ENCODE assay signal across 11 cellular contexts in the genomic region with DNA sequence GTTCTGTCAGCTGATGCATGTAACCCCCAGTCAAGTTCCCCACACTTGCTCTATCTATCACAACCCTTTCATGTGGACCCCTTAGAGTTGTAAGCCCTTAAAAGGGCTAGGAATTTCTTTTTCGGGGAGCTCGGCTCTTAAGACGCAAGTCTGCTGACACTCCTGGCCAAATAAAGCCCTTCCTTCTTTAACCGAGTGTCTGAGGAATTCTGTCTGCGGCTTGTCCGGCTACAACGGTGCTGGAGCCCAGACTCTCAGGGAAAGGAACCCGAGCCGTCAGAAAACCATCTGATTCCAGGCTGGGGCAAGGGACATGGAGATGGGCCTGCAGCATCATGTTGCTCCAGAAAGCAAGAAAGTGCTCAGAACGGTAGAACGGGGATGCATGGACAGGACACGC. TPM values are rescaled to one million over a fixed set of nuclear protein-coding genes. Genes with fewer than 3 reads are reported as not detected.
DNase-seq lines count a peak whose midpoint lies in the region; ATAC-seq and TF ChIP-seq lines count a peak whose summit lies in the region.
"Had no signal": no experiment of that assay in that cellular context is flagged by ENCODE, and none has a peak within 500 bp of the region (broad histone marks: within the 10 kb centered on the region; RNA-seq: fewer than 3 reads in every experiment).

No MANE protein-coding gene starts in this region.

- peak; percentile 50 for ATAC-seq in IMR-90 (ENCODE audit: low read depth)

- H3K4me1 Mint-ChIP-seq in CD14-positive monocyte = peaks cover 89% of the 10 kb centered on the region

- H2BK120ac ChIP-seq in IMR-90 (ENCODE audit: low read depth, low read length) = no peak overlapping the region

- peaks cover 6% of the 10 kb centered on the region; the same call in 1 of the 2 replicates for H3K4me1 ChIP-seq in IMR-90 (ENCODE audit: control insufficient read depth, insufficient read depth, low read length)
- peaks cover 20% of the 10 kb centered on the region for H3K4me1 ChIP-seq in rectal smooth muscle tissue (ENCODE audit: control insufficient read depth, insufficient read depth, low read length)

- H3K9me3 Mint-ChIP-seq in CD14-positive monocyte = no peaks in the 10 kb centered on the region

- no peak overlapping the region for H4K8ac ChIP-seq in IMR-90 (ENCODE audit: low read depth in 2 of 2, low read length in 2 of 2)

- H2AK9ac ChIP-seq in IMR-90 (replicated peaks; ENCODE audit: low read depth, low read length, poor library complexity) = no peak overlapping the region

- no peak overlapping the region for H4K91ac ChIP-seq in IMR-90 (ENCODE audit: insufficient read depth, low read depth, low read length)

- no peak overlapping the region for H2AK5ac ChIP-seq in IMR-90 (ENCODE audit: low read depth, low read length)

- TF ChIP-seq CTCF in CD14-positive monocyte (IDR thresholded peaks at IDR 0.05) = no peak
- no peak for TF ChIP-seq CTCF in IMR-90 (conservative IDR thresholded peaks at IDR 0.05; ENCODE audit: low read depth, low read length)
- no peak for TF ChIP-seq CTCF in coronary artery (IDR thresholded peaks at IDR 0.05)

- no peak overlapping the region for H3K14ac ChIP-seq in IMR-90 (replicated peaks; ENCODE audit: low read depth, low read length)

- no peak overlapping the region for H2BK15ac ChIP-seq in IMR-90 (ENCODE audit: low read depth, low read length)

- H3K27ac ChIP-seq in IMR-90 (ENCODE audit: insufficient read depth, low read length) (no peak overlapping the region), coronary artery (peak overlapping the region in 1 of 2 donors; percentile 28), rectal smooth muscle tissue (ENCODE audit: low read depth, low read length) (peak overlapping the region; percentile 63)

- DNase-seq in CD14-positive monocyte (ENCODE audit: low spot score) (no peak), IMR-90 (no peak), coronary artery (ENCODE audit: low spot score) (no peak), AG20443 (ENCODE audit: low spot score) (no peak), NCI-H1092 treated with DMSO at 0.1 percent for 48 hours (lab: John Stamatoyannopoulos, UW) (no peak), NCI-H1436 treated with DMSO at 0.1 percent for 48 hours (lab: John Stamatoyannopoulos, UW) (no peak)
- DNase-seq: activated CD4-positive, CD25-positive, alpha-beta regulatory T cell; activated T-cell treated with anti-CD3 and anti-CD28 coated beads, Interleukin-2, amount 50 U/mL, for 1 hour; dorsolateral prefrontal cortex; NCI-H1694 treated with DMSO at 0.1 percent for 48 hours had no signal

- no peaks in the 10 kb centered on the region for H3K36me3 ChIP-seq in IMR-90 (ENCODE audit: control insufficient read depth, insufficient read depth, low read length)
- H3K36me3 ChIP-seq in rectal smooth muscle tissue (ENCODE audit: control insufficient read depth, insufficient read depth, low read length) = no peaks in the 10 kb centered on the region

- H4K20me1 ChIP-seq in IMR-90 (ENCODE audit: insufficient read depth, low read length) = no peaks in the 10 kb centered on the region

- intact Hi-C loops in CD14-positive monocyte (cut with micrococcal nuclease) (loop anchor here in 1 of 2 donors (5.0 kb wide), 1 partner anchor 36 kb away; a partner anchor contains a TSS), IMR-90 (cut with micrococcal nuclease) (no loop called here)

- peak overlapping the region in 1 of 2 donors; percentile 53 for H3K4me3 Mint-ChIP-seq in CD14-positive monocyte

- no peaks in the 10 kb centered on the region for H3K9me3 ChIP-seq in IMR-90 (ENCODE audit: control insufficient read depth, insufficient read depth, low read length)

- no peak overlapping the region for H3K23ac ChIP-seq in IMR-90 (ENCODE audit: low read depth, low read length)

- no peak overlapping the region for H3K18ac ChIP-seq in IMR-90 (ENCODE audit: low read depth, low read length)

- H2AFZ ChIP-seq in IMR-90 (replicated peaks; ENCODE audit: low read length, poor library complexity) = no peak overlapping the region

- peaks cover 83% of the 10 kb centered on the region for H3K27me3 ChIP-seq in IMR-90 (ENCODE audit: control insufficient read depth, insufficient read depth, low read length)
- H3K27me3 ChIP-seq in rectal smooth muscle tissue (ENCODE audit: control insufficient read depth, insufficient read depth, low read length) = no peaks in the 10 kb centered on the region

- peaks cover 47 to 73% of the 10 kb centered on the region in 2 donors for H3K36me3 Mint-ChIP-seq in CD14-positive monocyte

- H3K9ac ChIP-seq in IMR-90 (ENCODE audit: low read depth, low read length) (no peak overlapping the region), rectal smooth muscle tissue (ENCODE audit: low read length) (no peak overlapping the region)

- CTCF ChIA-PET in IMR-90 (lab: Yijun Ruan, JAX) = no interaction called here

- no peak for TF ChIP-seq POLR2A in IMR-90 (IDR thresholded peaks at IDR 0.05; ENCODE audit: low read depth, low read length)

- H2BK5ac ChIP-seq in IMR-90 (ENCODE audit: low read depth, low read length, poor library complexity, severe bottlenecking) = no peak overlapping the region

- in situ Hi-C loops in IMR-90 (cut with MboI; ENCODE audit: low sequenced_read_pairs) = no loop called here

- POLR2A ChIA-PET in IMR-90 (lab: Charles Lee; ENCODE audit: unreplicated experiment) = no interaction called here

- no TSS peak for BruUV-seq in IMR-90 (replicated peaks; lab: Mats Ljungman, UMichigan)

- H3K79me1 ChIP-seq in IMR-90 (ENCODE audit: low read depth in 1 of 2, low read length in 2 of 2) = no peaks in the 10 kb centered on the region

- H3K4me3 ChIP-seq in IMR-90 (ENCODE audit: insufficient read depth, low read depth, low read length) (no peak overlapping the region), coronary artery (peak overlapping the region; percentile 50), rectal smooth muscle tissue (ENCODE audit: low read length) (peak overlapping the region; percentile 45)
- H3K4me3 ChIP-seq: dorsolateral prefrontal cortex had no signal

- H3K4me2 ChIP-seq in IMR-90 (ENCODE audit: low read depth, low read length) = no peak overlapping the region; the same call in 1 of the 2 replicates

- H3K56ac ChIP-seq in IMR-90 (ENCODE audit: extremely low read depth, insufficient read depth, low read length) = no peak overlapping the region

- dilution Hi-C loops in IMR-90 (cut with HindIII; ENCODE audit: low sequenced_read_pairs, unreplicated experiment) = no loop called here

- no peak overlapping the region for H4K5ac ChIP-seq in IMR-90 (ENCODE audit: low read depth, low read length)

- no peak overlapping the region for H3K4ac ChIP-seq in IMR-90 (ENCODE audit: low read depth, low read length)

- H3K9me1 ChIP-seq in IMR-90 (ENCODE audit: insufficient read depth, low read length) = peaks cover 6% of the 10 kb centered on the region; the same call in 1 of the 2 replicates

- H2BK20ac ChIP-seq in IMR-90 (ENCODE audit: low read depth, low read length) = no peak overlapping the region

- no peak for TF ChIP-seq RAD21 in IMR-90 (IDR thresholded peaks at IDR 0.05; ENCODE audit: low read length)

- H3K27ac Mint-ChIP-seq in CD14-positive monocyte = peak overlapping the region; percentile 73 to 95 (median 92)

- WGBS in IMR-90 (ENCODE audit: extremely low coverage in 2 of 2, insufficient read length in 1 of 2), 2 experiments = 35% methylated on average over 7 of the region's 12 CpGs; no CpG with 5 or more reads in 1 of the 2 experiments

- peaks cover 0 to 3% (median 2%) of the 10 kb centered on the region in 3 donors for H3K27me3 Mint-ChIP-seq in CD14-positive monocyte (ENCODE audit: low read depth in 3 of 3)

TF ChIP-seq in IMR-90, 13 proteins besides CTCF, POLR2A, EP300 and RAD21 (continues in another document):
- no peak for TF ChIP-seq SMC3 (IDR thresholded peaks at IDR 0.05; ENCODE audit: low read depth, low read length)
- TF ChIP-seq, protein P1, sequence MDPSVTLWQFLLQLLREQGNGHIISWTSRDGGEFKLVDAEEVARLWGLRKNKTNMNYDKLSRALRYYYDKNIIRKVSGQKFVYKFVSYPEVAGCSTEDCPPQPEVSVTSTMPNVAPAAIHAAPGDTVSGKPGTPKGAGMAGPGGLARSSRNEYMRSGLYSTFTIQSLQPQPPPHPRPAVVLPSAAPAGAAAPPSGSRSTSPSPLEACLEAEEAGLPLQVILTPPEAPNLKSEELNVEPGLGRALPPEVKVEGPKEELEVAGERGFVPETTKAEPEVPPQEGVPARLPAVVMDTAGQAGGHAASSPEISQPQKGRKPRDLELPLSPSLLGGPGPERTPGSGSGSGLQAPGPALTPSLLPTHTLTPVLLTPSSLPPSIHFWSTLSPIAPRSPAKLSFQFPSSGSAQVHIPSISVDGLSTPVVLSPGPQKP (IDR thresholded peaks at IDR 0.05; ENCODE audit: borderline replicate concordance, low read depth, low read length) = no peak
- TF ChIP-seq, protein P2, sequence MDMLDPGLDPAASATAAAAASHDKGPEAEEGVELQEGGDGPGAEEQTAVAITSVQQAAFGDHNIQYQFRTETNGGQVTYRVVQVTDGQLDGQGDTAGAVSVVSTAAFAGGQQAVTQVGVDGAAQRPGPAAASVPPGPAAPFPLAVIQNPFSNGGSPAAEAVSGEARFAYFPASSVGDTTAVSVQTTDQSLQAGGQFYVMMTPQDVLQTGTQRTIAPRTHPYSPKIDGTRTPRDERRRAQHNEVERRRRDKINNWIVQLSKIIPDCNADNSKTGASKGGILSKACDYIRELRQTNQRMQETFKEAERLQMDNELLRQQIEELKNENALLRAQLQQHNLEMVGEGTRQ (IDR thresholded peaks at IDR 0.05; ENCODE audit: low read depth, low read length) = no peak
- no peak for TF ChIP-seq BHLHE40 (IDR thresholded peaks at IDR 0.05; ENCODE audit: low read depth, low read length)
- no peak for TF ChIP-seq FOS (IDR thresholded peaks at IDR 0.05; ENCODE audit: low read depth, low read length)
- TF ChIP-seq MXI1 (IDR thresholded peaks at IDR 0.05; ENCODE audit: borderline replicate concordance, low read depth, low read length) = no peak
- no peak for TF ChIP-seq NFE2L2 (IDR thresholded peaks at IDR 0.05; ENCODE audit: low read depth, low read length)

RNA-seq across cellular contexts. Expression of a gene that starts 12.2 kb away (rescaled TPM):
- polyA plus RNA-seq in CD14-positive monocyte (1,000 to 10,000 TPM; 1,470 to 1,628 TPM), IMR-90 (2012; rRNA removed) (0.14 TPM in 1 of 2 replicates, not detected in the other)
- not detected in 2 replicates for total RNA-seq in IMR-90 (2012; rRNA removed)
- 0.06 and 0.15 TPM in 2 replicates for polyA plus RNA-seq in IMR-90 (2012; cell fraction: cytosol; rRNA removed)
- polyA plus RNA-seq in IMR-90 (2012; cell fraction: nucleus; rRNA removed; ENCODE audit: low replicate concordance) = 0.07 TPM in 1 of 2 replicates, not detected in the other

RNA-seq across cellular contexts. Expression of a gene that starts 31.3 kb away (rescaled TPM):
- 1 to 10 TPM; 7.5 to 9.0 TPM for polyA plus RNA-seq in CD14-positive monocyte
- total RNA-seq in IMR-90 (2012; rRNA removed) = 10.4 and 17.5 TPM in 2 replicates
- polyA plus RNA-seq in IMR-90 (2012; rRNA removed) = 21.7 and 27.4 TPM in 2 replicates
- polyA plus RNA-seq in IMR-90 (2012; cell fraction: cytosol; rRNA removed) = 29.5 and 45.6 TPM in 2 replicates
- polyA plus RNA-seq in IMR-90 (2012; cell fraction: nucleus; rRNA removed; ENCODE audit: low replicate concordance) = 26.6 and 28.5 TPM in 2 replicates

RNA-seq across cellular contexts. Expression of a gene that starts 35.0 kb away (rescaled TPM):
- polyA plus RNA-seq in CD14-positive monocyte (100 to 1,000 TPM; 206 to 238 TPM), IMR-90 (2012; rRNA removed) (156 and 167 TPM in 2 replicates)
- 194 and 230 TPM in 2 replicates for total RNA-seq in IMR-90 (2012; rRNA removed)
- 112 and 137 TPM in 2 replicates for polyA plus RNA-seq in IMR-90 (2012; cell fraction: cytosol; rRNA removed)
- 67.9 and 125 TPM in 2 replicates for polyA plus RNA-seq in IMR-90 (2012; cell fraction: nucleus; rRNA removed; ENCODE audit: low replicate concordance)

Comparison
In these comparisons a context has a peak if more than half of its experiments do, and no peak if none do; other contexts are left out.
1. RNA of a gene that starts 12.2 kb away (polyA plus RNA-seq): 1,470 to 1,628 TPM in CD14-positive monocyte; 0.06 to 0.15 TPM in IMR-90; every median in the first group is over 1,000 times any median in the second.